11 cellular contexts compared by ENCODE assay signal in genomic region chr10:32940321-32941264, GRCh38. TPM values are rescaled to one million over a fixed set of nuclear protein-coding genes. Genes with fewer than 3 reads are reported as not detected.
A peak's percentile ranks its signal among the peaks of the same experiment; 100 is the strongest.
DNase-seq lines count a peak whose midpoint lies in the region; ATAC-seq, FAIRE-seq and TF ChIP-seq lines count a peak whose summit lies in the region.
"Had no signal": no experiment of that assay in that cellular context is flagged by ENCODE, and none has a peak within 500 bp of the region (broad histone marks: within the 10 kb centered on the region; RNA-seq: fewer than 3 reads in every experiment).

No MANE protein-coding gene starts in this region.

- no TSS peak for BruUV-seq in endothelial cell of umbilical vein (replicated peaks; lab: Mats Ljungman, UMichigan)

- dilution Hi-C loops in endothelial cell of umbilical vein (cut with MboI; ENCODE audit: extremely low pct_ligation_motif_present, low sequenced_read_pairs), result no loop called here

- H3K9me1 ChIP-seq in endothelial cell of umbilical vein (replicated peaks; ENCODE audit: control insufficient read depth, extremely low read depth, insufficient read depth, low read length), result no peaks in the 10 kb centered on the region

- no peak overlapping the region for H3K27ac ChIP-seq in endothelial cell of umbilical vein (ENCODE audit: insufficient read depth, low read depth, low read length)
- peak overlapping the region; percentile 38 for H3K27ac ChIP-seq in skeletal muscle tissue (ENCODE audit: low read depth, low read length)

- intact Hi-C loops in endothelial cell of umbilical vein (cut with micrococcal nuclease), result loop anchor here (1.0 kb wide), 1 partner anchor 10 kb away; no protein-coding TSS in a partner anchor

- H4K20me1 ChIP-seq in endothelial cell of umbilical vein (replicated peaks; ENCODE audit: control insufficient read depth, extremely low read depth, insufficient read depth, low read length), result peaks cover 12% of the 10 kb centered on the region

- peaks cover 51% of the 10 kb centered on the region for H3K4me1 ChIP-seq in endothelial cell of umbilical vein (ENCODE audit: control insufficient read depth, extremely low read depth, insufficient read depth, low read length)
- peaks cover 51 to 58% (median 53%) of the 10 kb centered on the region in 3 donors for H3K4me1 ChIP-seq in skeletal muscle tissue (ENCODE audit: control insufficient read depth in 3 of 3, insufficient read depth in 3 of 3, low read length in 3 of 3)

- TF ChIP-seq POLR2A in endothelial cell of umbilical vein (IDR thresholded peaks at IDR 0.05; ENCODE audit: low read depth, low read length), result no peak

- FAIRE-seq in HTR-8/SVneo (lab: Jason Lieb, UNC) (peak; percentile 52), endothelial cell of umbilical vein (lab: Jason Lieb, UNC) (peak; percentile 43)

- peaks cover 100% of the 10 kb centered on the region for H3K79me2 ChIP-seq in endothelial cell of umbilical vein (ENCODE audit: control insufficient read depth, insufficient read depth, low read length)

- H3K9me3 ChIP-seq in endothelial cell of umbilical vein (replicated peaks; ENCODE audit: control insufficient read depth, insufficient read depth, low read length) (no peaks in the 10 kb centered on the region), skeletal muscle tissue (ENCODE audit: control insufficient read depth in 3 of 3, low read length in 3 of 3) (no peaks in the 10 kb centered on the region)
- H3K9me3 ChIP-seq: testis had no signal

- POLR2A ChIA-PET in endothelial cell of umbilical vein (lab: Charles Lee), result no interaction called here

- no peaks in the 10 kb centered on the region for H3K27me3 ChIP-seq in endothelial cell of umbilical vein (ENCODE audit: control insufficient read depth in 2 of 2, insufficient read depth in 2 of 2, low read length in 2 of 2)
- H3K27me3 ChIP-seq in skeletal muscle tissue (ENCODE audit: control insufficient read depth in 3 of 3, insufficient read depth in 3 of 3, low read length in 3 of 3), result no peaks in the 10 kb centered on the region
- H3K27me3 ChIP-seq: testis had no signal

- DNase-seq in HTR-8/SVneo (ENCODE audit: insufficient read length, low spot score), result no peak
- no peak for DNase-seq in endothelial cell of umbilical vein (ENCODE audit: low read depth, low spot score)
- DNase-seq in NCI-H1930 (lab: John Stamatoyannopoulos, UW), result no peak
- no peak for DNase-seq in HuH-7.5 (ENCODE audit: low spot score)
- DNase-seq: NCI-H69; stimulated activated CD4-positive, alpha-beta T cell treated with anti-CD3 and anti-CD28 coated beads, Interleukin-4, amount 100 ng/mL, for 24 hours; T-helper 2 cell; testis had no signal

- ATAC-seq in GM18858 (IDR thresholded peaks at IDR 0.05; ENCODE audit: unreplicated experiment) (peak; percentile 35), HG02852 (IDR thresholded peaks at IDR 0.05; ENCODE audit: unreplicated experiment) (no peak)

- CTCF ChIA-PET in endothelial cell of umbilical vein (lab: Charles Lee), result interaction anchor here (0.6 to 3.8 kb wide), 7 partner anchors 10 to 559 kb away, joined by 3 to 27 read pairs (median 3); no protein-coding TSS in a partner anchor

- H2AFZ ChIP-seq in endothelial cell of umbilical vein (ENCODE audit: low read depth, low read length), result no peak overlapping the region

- peaks cover 0 to 3% of the 10 kb centered on the region in 2 experiments for H3K36me3 ChIP-seq in endothelial cell of umbilical vein (ENCODE audit: control insufficient read depth in 2 of 2, extremely low read depth in 1 of 2, insufficient read depth in 2 of 2, low read length in 2 of 2)
- no peaks in the 10 kb centered on the region for H3K36me3 ChIP-seq in skeletal muscle tissue (ENCODE audit: control insufficient read depth in 3 of 3, insufficient read depth in 3 of 3, low read length in 3 of 3)

- H3K9ac ChIP-seq in endothelial cell of umbilical vein (replicated peaks; ENCODE audit: extremely low read depth, insufficient read depth, low read length) (no peak overlapping the region), skeletal muscle tissue (ENCODE audit: low read depth in 1 of 3, low read length in 3 of 3) (no peak overlapping the region)

- no peak overlapping the region for H3K4me3 ChIP-seq in endothelial cell of umbilical vein (replicated peaks in 1 of 3; ENCODE audit: insufficient read depth in 1 of 3, low read depth in 1 of 3, low read length in 3 of 3)
- no peak overlapping the region for H3K4me3 ChIP-seq in skeletal muscle tissue (ENCODE audit: low read length in 3 of 3)
- H3K4me3 ChIP-seq: testis had no signal

- H3K4me2 ChIP-seq in endothelial cell of umbilical vein (ENCODE audit: insufficient read depth, low read length), result peak overlapping the region; percentile 24

- no peak for TF ChIP-seq CTCF in endothelial cell of umbilical vein (IDR thresholded peaks at IDR 0.05; ENCODE audit: extremely low read depth in 1 of 2, insufficient read depth in 1 of 2, low read depth in 1 of 2, low read length in 2 of 2)

TF ChIP-seq in endothelial cell of umbilical vein, 7 proteins besides CTCF, POLR2A, EP300 and RAD21:
- TF ChIP-seq EZH2 (IDR thresholded peaks at IDR 0.05; ENCODE audit: borderline replicate concordance, low read depth, low read length, severe bottlenecking) (no peak), GATA2 (IDR thresholded peaks at IDR 0.05; ENCODE audit: insufficient read depth, insufficient read length, low read depth, low read length) (no peak), POLR2AphosphoS5 (IDR thresholded peaks at IDR 0.05; ENCODE audit: insufficient read depth, low read depth, low read length) (no peak), JUN (IDR thresholded peaks at IDR 0.05; ENCODE audit: borderline replicate concordance, insufficient read depth, insufficient read length, low read depth) (no peak), FOS (IDR thresholded peaks at IDR 0.05; ENCODE audit: borderline replicate concordance, insufficient read depth, low read length) (no peak), MYC (IDR thresholded peaks at IDR 0.05; ENCODE audit: low read depth, low read length) (no peak)
- TF ChIP-seq, protein P1, sequence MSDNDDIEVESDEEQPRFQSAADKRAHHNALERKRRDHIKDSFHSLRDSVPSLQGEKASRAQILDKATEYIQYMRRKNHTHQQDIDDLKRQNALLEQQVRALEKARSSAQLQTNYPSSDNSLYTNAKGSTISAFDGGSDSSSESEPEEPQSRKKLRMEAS (IDR thresholded peaks at IDR 0.05; ENCODE audit: insufficient read depth, insufficient read length), result no peak

RNA-seq across cellular contexts. Expression of gene ITGB1, which starts 17.4 kb away (rescaled TPM):
- total RNA-seq in endothelial cell of umbilical vein (1,125 and 1,147 TPM in 2 replicates), skeletal muscle tissue (363 TPM)
- 313 and 424 TPM in 2 replicates for polyA plus RNA-seq in endothelial cell of umbilical vein
- polyA plus RNA-seq in endothelial cell of umbilical vein (2011; cell fraction: cytosol; rRNA removed), result 480 and 502 TPM in 2 replicates
- polyA plus RNA-seq in endothelial cell of umbilical vein (2011; cell fraction: nucleus; rRNA removed), result 255 and 459 TPM in 2 replicates
- 1,054 and 1,144 TPM in 2 replicates for polyA plus RNA-seq in endothelial cell of umbilical vein (2012)
- 909 and 1,209 TPM in 2 replicates for polyA minus RNA-seq in endothelial cell of umbilical vein
- polyA minus RNA-seq in endothelial cell of umbilical vein (2011; cell fraction: cytosol; rRNA and poly(A)+ RNA removed), result 134 TPM
- polyA minus RNA-seq in endothelial cell of umbilical vein (2011; cell fraction: nucleus; rRNA and poly(A)+ RNA removed), result 270 and 336 TPM in 2 replicates
